1 cellular context compared by ENCODE assay signal in the genomic region with DNA sequence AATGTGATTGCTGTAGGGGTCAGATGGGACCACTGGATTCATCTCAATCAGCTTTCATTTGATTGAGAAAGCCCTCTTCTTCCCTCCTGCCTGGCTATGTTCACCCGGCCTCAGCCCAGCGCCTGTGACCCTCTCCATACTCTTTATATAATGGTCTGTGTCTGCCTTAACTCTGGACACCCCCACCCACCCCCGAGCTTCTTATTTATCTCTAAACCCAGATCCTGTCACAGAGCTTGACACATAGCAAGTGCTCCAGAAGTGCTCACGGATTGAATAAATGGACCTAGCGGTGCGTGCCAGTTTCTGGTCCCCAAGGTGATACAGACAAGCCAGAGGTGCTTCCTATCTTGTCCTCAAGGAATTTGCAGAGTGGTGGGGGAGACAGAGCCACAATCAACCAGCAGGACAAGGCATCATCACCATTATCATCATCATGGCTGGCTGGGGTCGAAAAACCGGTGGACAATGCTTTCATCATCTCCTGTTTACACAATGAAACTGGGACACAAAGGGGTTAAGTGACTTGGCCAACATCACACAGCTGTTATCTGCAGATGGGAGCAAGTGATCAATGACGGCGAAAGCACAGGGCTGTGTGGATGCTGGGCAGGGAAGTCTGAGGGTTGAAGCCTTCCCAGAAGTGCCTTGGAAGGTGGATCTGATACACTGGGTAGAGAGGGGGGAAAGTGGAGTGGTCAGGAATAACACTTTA.
TF ChIP-seq lines count a peak whose summit lies in the region.

No MANE protein-coding gene starts in this region.

TF ChIP-seq in HepG2, 621 proteins besides CTCF, POLR2A, EP300 and RAD21 (continued from another document and continues in another):
- TF ChIP-seq, protein P1, sequence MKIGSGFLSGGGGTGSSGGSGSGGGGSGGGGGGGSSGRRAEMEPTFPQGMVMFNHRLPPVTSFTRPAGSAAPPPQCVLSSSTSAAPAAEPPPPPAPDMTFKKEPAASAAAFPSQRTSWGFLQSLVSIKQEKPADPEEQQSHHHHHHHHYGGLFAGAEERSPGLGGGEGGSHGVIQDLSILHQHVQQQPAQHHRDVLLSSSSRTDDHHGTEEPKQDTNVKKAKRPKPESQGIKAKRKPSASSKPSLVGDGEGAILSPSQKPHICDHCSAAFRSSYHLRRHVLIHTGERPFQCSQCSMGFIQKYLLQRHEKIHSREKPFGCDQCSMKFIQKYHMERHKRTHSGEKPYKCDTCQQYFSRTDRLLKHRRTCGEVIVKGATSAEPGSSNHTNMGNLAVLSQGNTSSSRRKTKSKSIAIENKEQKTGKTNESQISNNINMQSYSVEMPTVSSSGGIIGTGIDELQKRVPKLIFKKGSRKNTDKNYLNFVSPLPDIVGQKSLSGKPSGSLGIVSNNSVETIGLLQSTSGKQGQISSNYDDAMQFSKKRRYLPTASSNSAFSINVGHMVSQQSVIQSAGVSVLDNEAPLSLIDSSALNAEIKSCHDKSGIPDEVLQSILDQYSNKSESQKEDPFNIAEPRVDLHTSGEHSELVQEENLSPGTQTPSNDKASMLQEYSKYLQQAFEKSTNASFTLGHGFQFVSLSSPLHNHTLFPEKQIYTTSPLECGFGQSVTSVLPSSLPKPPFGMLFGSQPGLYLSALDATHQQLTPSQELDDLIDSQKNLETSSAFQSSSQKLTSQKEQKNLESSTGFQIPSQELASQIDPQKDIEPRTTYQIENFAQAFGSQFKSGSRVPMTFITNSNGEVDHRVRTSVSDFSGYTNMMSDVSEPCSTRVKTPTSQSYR (CRISPR knock-in tag; IDR thresholded peaks at IDR 0.05; ENCODE audit: borderline replicate concordance): peak; percentile 57; the same call in 1 of the 2 replicates
- TF ChIP-seq KMT2B (CRISPR knock-in tag; IDR thresholded peaks at IDR 0.05) (no peak), GFI1 (CRISPR knock-in tag; IDR thresholded peaks at IDR 0.05; ENCODE audit: borderline replicate concordance) (no peak), ISL2 (CRISPR knock-in tag; IDR thresholded peaks at IDR 0.05) (peak; percentile 74; the same call in 1 of the 2 replicates), TP53 (CRISPR knock-in tag; conservative IDR thresholded peaks at IDR 0.05) (no peak), TCF7L2 (IDR thresholded peaks at IDR 0.05; ENCODE audit: low read depth, low read length) (no peak), SOX13 (IDR thresholded peaks at IDR 0.05) (peak; percentile 93), SOX13 (CRISPR knock-in tag; conservative IDR thresholded peaks at IDR 0.05 in 1 of 2, IDR thresholded peaks at IDR 0.05 in 1 of 2) (peak in 1 of 2 experiments; percentile 95; a peak in 2 of 4 replicates), ZNF460 (CRISPR knock-in tag; IDR thresholded peaks at IDR 0.05; ENCODE audit: borderline replicate concordance) (no peak), MLLT10 (CRISPR knock-in tag; IDR thresholded peaks at IDR 0.05) (no peak), HCFC1 (IDR thresholded peaks at IDR 0.05; ENCODE audit: low read depth, low read length) (no peak), SRF (IDR thresholded peaks at IDR 0.05; ENCODE audit: low read depth, low read length) (no peak), HDAC6 (IDR thresholded peaks at IDR 0.05; ENCODE audit: low read depth, low read length) (no peak), NCOR1 (IDR thresholded peaks at IDR 0.05; ENCODE audit: borderline replicate concordance, low read length) (no peak), MIXL1 (CRISPR knock-in tag; IDR thresholded peaks at IDR 0.05) (peak; percentile 75; the same call in 1 of the 2 replicates), SMARCE1 (IDR thresholded peaks at IDR 0.05; ENCODE audit: borderline replicate concordance) (no peak), ZBTB21 (CRISPR knock-in tag; IDR thresholded peaks at IDR 0.05) (peak; percentile 73), RBM39 (IDR thresholded peaks at IDR 0.05; ENCODE audit: low read depth, low read length, poor library complexity, severe bottlenecking) (peak; percentile 3), NKX3-1 (CRISPR knock-in tag; IDR thresholded peaks at IDR 0.05) (peak; percentile 73; the same call in 1 of the 2 replicates), SMAD9 (CRISPR knock-in tag; IDR thresholded peaks at IDR 0.05) (no peak), ZNF607 (CRISPR knock-in tag; IDR thresholded peaks at IDR 0.05; ENCODE audit: borderline replicate concordance) (no peak), MAFK (conservative IDR thresholded peaks at IDR 0.05 in 1 of 2, IDR thresholded peaks at IDR 0.05 in 1 of 2; ENCODE audit: low read length in 2 of 2) (no peak), NFYB (CRISPR knock-in tag; IDR thresholded peaks at IDR 0.05) (no peak)
- TF ChIP-seq, protein P2, sequence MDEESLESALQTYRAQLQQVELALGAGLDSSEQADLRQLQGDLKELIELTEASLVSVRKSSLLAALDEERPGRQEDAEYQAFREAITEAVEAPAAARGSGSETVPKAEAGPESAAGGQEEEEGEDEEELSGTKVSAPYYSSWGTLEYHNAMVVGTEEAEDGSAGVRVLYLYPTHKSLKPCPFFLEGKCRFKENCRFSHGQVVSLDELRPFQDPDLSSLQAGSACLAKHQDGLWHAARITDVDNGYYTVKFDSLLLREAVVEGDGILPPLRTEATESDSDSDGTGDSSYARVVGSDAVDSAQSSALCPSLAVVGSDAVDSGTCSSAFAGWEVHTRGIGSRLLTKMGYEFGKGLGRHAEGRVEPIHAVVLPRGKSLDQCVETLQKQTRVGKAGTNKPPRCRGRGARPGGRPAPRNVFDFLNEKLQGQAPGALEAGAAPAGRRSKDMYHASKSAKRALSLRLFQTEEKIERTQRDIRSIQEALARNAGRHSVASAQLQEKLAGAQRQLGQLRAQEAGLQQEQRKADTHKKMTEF (CRISPR knock-in tag; IDR thresholded peaks at IDR 0.05): no peak; the same call in 1 of the 2 replicates
- TF ChIP-seq, protein P3, sequence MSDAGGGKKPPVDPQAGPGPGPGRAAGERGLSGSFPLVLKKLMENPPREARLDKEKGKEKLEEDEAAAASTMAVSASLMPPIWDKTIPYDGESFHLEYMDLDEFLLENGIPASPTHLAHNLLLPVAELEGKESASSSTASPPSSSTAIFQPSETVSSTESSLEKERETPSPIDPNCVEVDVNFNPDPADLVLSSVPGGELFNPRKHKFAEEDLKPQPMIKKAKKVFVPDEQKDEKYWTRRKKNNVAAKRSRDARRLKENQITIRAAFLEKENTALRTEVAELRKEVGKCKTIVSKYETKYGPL (CRISPR knock-in tag; IDR thresholded peaks at IDR 0.05): no peak
- TF ChIP-seq, protein P4, sequence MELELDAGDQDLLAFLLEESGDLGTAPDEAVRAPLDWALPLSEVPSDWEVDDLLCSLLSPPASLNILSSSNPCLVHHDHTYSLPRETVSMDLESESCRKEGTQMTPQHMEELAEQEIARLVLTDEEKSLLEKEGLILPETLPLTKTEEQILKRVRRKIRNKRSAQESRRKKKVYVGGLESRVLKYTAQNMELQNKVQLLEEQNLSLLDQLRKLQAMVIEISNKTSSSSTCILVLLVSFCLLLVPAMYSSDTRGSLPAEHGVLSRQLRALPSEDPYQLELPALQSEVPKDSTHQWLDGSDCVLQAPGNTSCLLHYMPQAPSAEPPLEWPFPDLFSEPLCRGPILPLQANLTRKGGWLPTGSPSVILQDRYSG (CRISPR knock-in tag; IDR thresholded peaks at IDR 0.05): no peak
- TF ChIP-seq, protein P5, sequence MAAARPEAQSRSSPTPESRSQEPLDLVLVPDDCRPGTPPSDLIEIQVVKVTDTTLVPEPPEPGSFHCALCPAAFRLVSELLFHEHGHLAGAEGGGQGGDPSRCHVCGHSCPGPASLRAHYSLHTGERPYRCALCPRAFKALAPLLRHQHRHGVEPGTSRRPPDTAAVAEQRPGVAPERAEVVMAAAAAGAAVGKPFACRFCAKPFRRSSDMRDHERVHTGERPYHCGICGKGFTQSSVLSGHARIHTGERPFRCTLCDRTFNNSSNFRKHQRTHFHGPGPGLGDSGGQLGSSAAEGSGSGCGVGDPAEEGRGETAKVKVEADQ (CRISPR knock-in tag; IDR thresholded peaks at IDR 0.05; ENCODE audit: borderline replicate concordance): no peak
- TF ChIP-seq, protein P6, sequence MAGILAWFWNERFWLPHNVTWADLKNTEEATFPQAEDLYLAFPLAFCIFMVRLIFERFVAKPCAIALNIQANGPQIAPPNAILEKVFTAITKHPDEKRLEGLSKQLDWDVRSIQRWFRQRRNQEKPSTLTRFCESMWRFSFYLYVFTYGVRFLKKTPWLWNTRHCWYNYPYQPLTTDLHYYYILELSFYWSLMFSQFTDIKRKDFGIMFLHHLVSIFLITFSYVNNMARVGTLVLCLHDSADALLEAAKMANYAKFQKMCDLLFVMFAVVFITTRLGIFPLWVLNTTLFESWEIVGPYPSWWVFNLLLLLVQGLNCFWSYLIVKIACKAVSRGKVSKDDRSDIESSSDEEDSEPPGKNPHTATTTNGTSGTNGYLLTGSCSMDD (CRISPR knock-in tag; IDR thresholded peaks at IDR 0.05): no peak
- TF ChIP-seq, protein P7, sequence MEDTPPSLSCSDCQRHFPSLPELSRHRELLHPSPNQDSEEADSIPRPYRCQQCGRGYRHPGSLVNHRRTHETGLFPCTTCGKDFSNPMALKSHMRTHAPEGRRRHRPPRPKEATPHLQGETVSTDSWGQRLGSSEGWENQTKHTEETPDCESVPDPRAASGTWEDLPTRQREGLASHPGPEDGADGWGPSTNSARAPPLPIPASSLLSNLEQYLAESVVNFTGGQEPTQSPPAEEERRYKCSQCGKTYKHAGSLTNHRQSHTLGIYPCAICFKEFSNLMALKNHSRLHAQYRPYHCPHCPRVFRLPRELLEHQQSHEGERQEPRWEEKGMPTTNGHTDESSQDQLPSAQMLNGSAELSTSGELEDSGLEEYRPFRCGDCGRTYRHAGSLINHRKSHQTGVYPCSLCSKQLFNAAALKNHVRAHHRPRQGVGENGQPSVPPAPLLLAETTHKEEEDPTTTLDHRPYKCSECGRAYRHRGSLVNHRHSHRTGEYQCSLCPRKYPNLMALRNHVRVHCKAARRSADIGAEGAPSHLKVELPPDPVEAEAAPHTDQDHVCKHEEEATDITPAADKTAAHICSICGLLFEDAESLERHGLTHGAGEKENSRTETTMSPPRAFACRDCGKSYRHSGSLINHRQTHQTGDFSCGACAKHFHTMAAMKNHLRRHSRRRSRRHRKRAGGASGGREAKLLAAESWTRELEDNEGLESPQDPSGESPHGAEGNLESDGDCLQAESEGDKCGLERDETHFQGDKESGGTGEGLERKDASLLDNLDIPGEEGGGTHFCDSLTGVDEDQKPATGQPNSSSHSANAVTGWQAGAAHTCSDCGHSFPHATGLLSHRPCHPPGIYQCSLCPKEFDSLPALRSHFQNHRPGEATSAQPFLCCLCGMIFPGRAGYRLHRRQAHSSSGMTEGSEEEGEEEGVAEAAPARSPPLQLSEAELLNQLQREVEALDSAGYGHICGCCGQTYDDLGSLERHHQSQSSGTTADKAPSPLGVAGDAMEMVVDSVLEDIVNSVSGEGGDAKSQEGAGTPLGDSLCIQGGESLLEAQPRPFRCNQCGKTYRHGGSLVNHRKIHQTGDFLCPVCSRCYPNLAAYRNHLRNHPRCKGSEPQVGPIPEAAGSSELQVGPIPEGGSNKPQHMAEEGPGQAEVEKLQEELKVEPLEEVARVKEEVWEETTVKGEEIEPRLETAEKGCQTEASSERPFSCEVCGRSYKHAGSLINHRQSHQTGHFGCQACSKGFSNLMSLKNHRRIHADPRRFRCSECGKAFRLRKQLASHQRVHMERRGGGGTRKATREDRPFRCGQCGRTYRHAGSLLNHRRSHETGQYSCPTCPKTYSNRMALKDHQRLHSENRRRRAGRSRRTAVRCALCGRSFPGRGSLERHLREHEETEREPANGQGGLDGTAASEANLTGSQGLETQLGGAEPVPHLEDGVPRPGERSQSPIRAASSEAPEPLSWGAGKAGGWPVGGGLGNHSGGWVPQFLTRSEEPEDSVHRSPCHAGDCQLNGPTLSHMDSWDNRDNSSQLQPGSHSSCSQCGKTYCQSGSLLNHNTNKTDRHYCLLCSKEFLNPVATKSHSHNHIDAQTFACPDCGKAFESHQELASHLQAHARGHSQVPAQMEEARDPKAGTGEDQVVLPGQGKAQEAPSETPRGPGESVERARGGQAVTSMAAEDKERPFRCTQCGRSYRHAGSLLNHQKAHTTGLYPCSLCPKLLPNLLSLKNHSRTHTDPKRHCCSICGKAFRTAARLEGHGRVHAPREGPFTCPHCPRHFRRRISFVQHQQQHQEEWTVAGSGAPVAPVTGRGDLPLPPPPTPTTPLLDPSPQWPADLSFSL (CRISPR knock-in tag; IDR thresholded peaks at IDR 0.05): no peak
- TF ChIP-seq, protein P8, sequence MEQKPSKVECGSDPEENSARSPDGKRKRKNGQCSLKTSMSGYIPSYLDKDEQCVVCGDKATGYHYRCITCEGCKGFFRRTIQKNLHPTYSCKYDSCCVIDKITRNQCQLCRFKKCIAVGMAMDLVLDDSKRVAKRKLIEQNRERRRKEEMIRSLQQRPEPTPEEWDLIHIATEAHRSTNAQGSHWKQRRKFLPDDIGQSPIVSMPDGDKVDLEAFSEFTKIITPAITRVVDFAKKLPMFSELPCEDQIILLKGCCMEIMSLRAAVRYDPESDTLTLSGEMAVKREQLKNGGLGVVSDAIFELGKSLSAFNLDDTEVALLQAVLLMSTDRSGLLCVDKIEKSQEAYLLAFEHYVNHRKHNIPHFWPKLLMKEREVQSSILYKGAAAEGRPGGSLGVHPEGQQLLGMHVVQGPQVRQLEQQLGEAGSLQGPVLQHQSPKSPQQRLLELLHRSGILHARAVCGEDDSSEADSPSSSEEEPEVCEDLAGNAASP (CRISPR knock-in tag; IDR thresholded peaks at IDR 0.05; ENCODE audit: borderline replicate concordance): no peak; the same call in 1 of the 2 replicates
- TF ChIP-seq, protein P9, sequence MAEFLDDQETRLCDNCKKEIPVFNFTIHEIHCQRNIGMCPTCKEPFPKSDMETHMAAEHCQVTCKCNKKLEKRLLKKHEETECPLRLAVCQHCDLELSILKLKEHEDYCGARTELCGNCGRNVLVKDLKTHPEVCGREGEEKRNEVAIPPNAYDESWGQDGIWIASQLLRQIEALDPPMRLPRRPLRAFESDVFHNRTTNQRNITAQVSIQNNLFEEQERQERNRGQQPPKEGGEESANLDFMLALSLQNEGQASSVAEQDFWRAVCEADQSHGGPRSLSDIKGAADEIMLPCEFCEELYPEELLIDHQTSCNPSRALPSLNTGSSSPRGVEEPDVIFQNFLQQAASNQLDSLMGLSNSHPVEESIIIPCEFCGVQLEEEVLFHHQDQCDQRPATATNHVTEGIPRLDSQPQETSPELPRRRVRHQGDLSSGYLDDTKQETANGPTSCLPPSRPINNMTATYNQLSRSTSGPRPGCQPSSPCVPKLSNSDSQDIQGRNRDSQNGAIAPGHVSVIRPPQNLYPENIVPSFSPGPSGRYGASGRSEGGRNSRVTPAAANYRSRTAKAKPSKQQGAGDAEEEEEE (CRISPR knock-in tag; IDR thresholded peaks at IDR 0.05; ENCODE audit: borderline replicate concordance): no peak
- TF ChIP-seq, protein P10, sequence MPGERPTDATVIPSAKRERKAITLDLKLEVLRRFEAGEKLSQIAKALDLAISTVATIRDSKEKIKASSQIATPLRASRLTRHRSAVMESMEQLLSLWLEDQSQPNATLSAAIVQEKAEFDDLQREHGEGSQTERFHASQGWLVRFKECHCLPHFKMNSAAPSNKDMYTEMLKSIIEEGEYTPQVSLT (CRISPR knock-in tag; IDR thresholded peaks at IDR 0.05; ENCODE audit: borderline replicate concordance, low read depth): no peak
- TF ChIP-seq, protein P11, sequence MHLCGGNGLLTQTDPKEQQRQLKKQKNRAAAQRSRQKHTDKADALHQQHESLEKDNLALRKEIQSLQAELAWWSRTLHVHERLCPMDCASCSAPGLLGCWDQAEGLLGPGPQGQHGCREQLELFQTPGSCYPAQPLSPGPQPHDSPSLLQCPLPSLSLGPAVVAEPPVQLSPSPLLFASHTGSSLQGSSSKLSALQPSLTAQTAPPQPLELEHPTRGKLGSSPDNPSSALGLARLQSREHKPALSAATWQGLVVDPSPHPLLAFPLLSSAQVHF (CRISPR knock-in tag; IDR thresholded peaks at IDR 0.05): no peak
- TF ChIP-seq, protein P12, sequence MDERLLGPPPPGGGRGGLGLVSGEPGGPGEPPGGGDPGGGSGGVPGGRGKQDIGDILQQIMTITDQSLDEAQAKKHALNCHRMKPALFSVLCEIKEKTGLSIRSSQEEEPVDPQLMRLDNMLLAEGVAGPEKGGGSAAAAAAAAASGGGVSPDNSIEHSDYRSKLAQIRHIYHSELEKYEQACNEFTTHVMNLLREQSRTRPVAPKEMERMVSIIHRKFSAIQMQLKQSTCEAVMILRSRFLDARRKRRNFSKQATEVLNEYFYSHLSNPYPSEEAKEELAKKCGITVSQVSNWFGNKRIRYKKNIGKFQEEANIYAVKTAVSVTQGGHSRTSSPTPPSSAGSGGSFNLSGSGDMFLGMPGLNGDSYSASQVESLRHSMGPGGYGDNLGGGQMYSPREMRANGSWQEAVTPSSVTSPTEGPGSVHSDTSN (CRISPR knock-in tag; IDR thresholded peaks at IDR 0.05): no peak
